In genomic region chr12:118979763-118980406, GRCh38 we compare ENCODE assay signal across 8 cellular contexts. TPM values are rescaled to one million over a fixed set of nuclear protein-coding genes. Genes with fewer than 3 reads are reported as not detected.
DNase-seq lines count a peak whose midpoint lies in the region; ATAC-seq and TF ChIP-seq lines count a peak whose summit lies in the region.

No MANE protein-coding gene starts in this region.

- no peaks in the 10 kb centered on the region for H3K9me3 ChIP-seq in WERI-Rb-1 (ENCODE audit: severe bottlenecking)

- peak overlapping the region; percentile 88 for H3K4me3 ChIP-seq in WERI-Rb-1 (ENCODE audit: low read depth, low read length)

- H3K27me3 Mint-ChIP-seq in progenitor cell of endocrine pancreas: peaks cover 86% of the 10 kb centered on the region

- H3K4me1 Mint-ChIP-seq in progenitor cell of endocrine pancreas (ENCODE audit: low read depth): peaks cover 4% of the 10 kb centered on the region

- ATAC-seq in GM19452 (IDR thresholded peaks at IDR 0.05; ENCODE audit: unreplicated experiment): peak; percentile 61
- peak; percentile 69 for ATAC-seq in Right ventricle myocardium superior (ENCODE audit: poor library complexity)
- ATAC-seq in HG03378 (IDR thresholded peaks at IDR 0.05; ENCODE audit: unreplicated experiment): no peak

- no peaks in the 10 kb centered on the region for H3K27me3 ChIP-seq in WERI-Rb-1 (ENCODE audit: insufficient read depth, low read depth, severe bottlenecking)

- peaks cover 16% of the 10 kb centered on the region for H3K36me3 ChIP-seq in WERI-Rb-1

- no peaks in the 10 kb centered on the region for H3K36me3 Mint-ChIP-seq in progenitor cell of endocrine pancreas (ENCODE audit: insufficient read depth)

- no peaks in the 10 kb centered on the region for H3K9me3 Mint-ChIP-seq in progenitor cell of endocrine pancreas (ENCODE audit: low read depth)

- H3K4me3 Mint-ChIP-seq in progenitor cell of endocrine pancreas (ENCODE audit: low read depth): peak overlapping the region; percentile 24

- intact Hi-C loops in Right ventricle myocardium superior (cut with DNase I): loop anchor here (10.0 kb wide), 1 partner anchor 435 kb away; no protein-coding TSS in a partner anchor

- peak; percentile 93 for TF ChIP-seq CTCF in WERI-Rb-1 (IDR thresholded peaks at IDR 0.05; ENCODE audit: low read depth, low read length)
- TF ChIP-seq CTCF in progenitor cell of endocrine pancreas (IDR thresholded peaks at IDR 0.05; ENCODE audit: unreplicated experiment): peak; percentile 77

- peak overlapping the region; percentile 95 for H3K27ac ChIP-seq in WERI-Rb-1

- DNase-seq in COLO668 (lab: John Stamatoyannopoulos, UW; ENCODE audit: unreplicated experiment) (peak; percentile 80), NCI-H187 (lab: John Stamatoyannopoulos, UW) (peak; percentile 80 to 87), WERI-Rb-1 (peak; percentile 83), Right ventricle myocardium superior (peak; percentile 40), progenitor cell of endocrine pancreas (ENCODE audit: low spot score, unreplicated experiment) (peak; percentile 47), dedifferentiated amniotic fluid mesenchymal stem cell (ENCODE audit: extremely low spot score) (no peak)

- H3K27ac Mint-ChIP-seq in progenitor cell of endocrine pancreas: no peak overlapping the region

RNA-seq across cellular contexts. Expression of gene SRRM4, which starts 1.5 kb away (rescaled TPM):
- total RNA-seq in Right ventricle myocardium superior: 0.30 TPM
- 2.1 and 2.4 TPM in 2 replicates for total RNA-seq in progenitor cell of endocrine pancreas
